13 cellular contexts compared by ENCODE assay signal in genomic region chr13:73056054-73056962, GRCh38. TPM values are rescaled to one million over a fixed set of nuclear protein-coding genes. Genes with fewer than 3 reads are reported as not detected.
A peak's percentile ranks its signal among the peaks of the same experiment; 100 is the strongest.
DNase-seq lines count a peak whose midpoint lies in the region; ATAC-seq, FAIRE-seq and TF ChIP-seq lines count a peak whose summit lies in the region.
"Had no signal": no experiment of that assay in that cellular context is flagged by ENCODE, and none has a peak within 500 bp of the region (broad histone marks: within the 10 kb centered on the region; RNA-seq: fewer than 3 reads in every experiment).

No MANE protein-coding gene starts in this region.

- DNase-seq in D721Med (ENCODE audit: insufficient read length, low spot score) (no peak), NCI-H460 (ENCODE audit: extremely low read depth, low read depth) (peak; percentile 44), epithelial cell of prostate (ENCODE audit: low read depth, low spot score) (no peak), omental fat pad (ENCODE audit: low spot score) (no peak), NCI-H2081 (lab: John Stamatoyannopoulos, UW) (no peak), cerebellum (ENCODE audit: low spot score) (no peak), COR-L47 (lab: John Stamatoyannopoulos, UW) (no peak), DMS53 (lab: John Stamatoyannopoulos, UW) (no peak)
- DNase-seq: cerebellar nuclear complex, DMS 273 treated with DMSO at 0.1 percent for 48 hours, NCI-H446, T-helper 1 cell had no signal

- peak; percentile 72 for ATAC-seq in omental fat pad (ENCODE audit: low FRiP score)

- FAIRE-seq in D721Med (lab: Jason Lieb, UNC): peak; percentile 16
- FAIRE-seq: H1 had no signal

- no peak for TF ChIP-seq CTCF in D721Med (IDR thresholded peaks at IDR 0.05; ENCODE audit: insufficient read depth, missing control alignments)
- no peak for TF ChIP-seq CTCF in omental fat pad (IDR thresholded peaks at IDR 0.05)

- H3K27ac ChIP-seq in epithelial cell of prostate: peak overlapping the region; percentile 96

RNA-seq across cellular contexts. Expression of gene KLF5, which starts 2.5 kb away (rescaled TPM):
- total RNA-seq in NCI-H460 (2014; rRNA removed; shearing (Covaris generic)): 30.7 and 39.6 TPM in 2 replicates
- polyA plus RNA-seq in NCI-H460 (2014; cell fraction: nucleus; rRNA removed): 7.3 and 10.2 TPM in 2 replicates
- total RNA-seq in omental fat pad: 10 to 100 TPM in 2 of 4 donors, 1 to 10 TPM in 2; 3.6 to 32.3 (median 9.6) TPM
- total RNA-seq in cerebellum: 1.7 TPM
